ENCODE assay signal across 1 cellular context in the genomic region with DNA sequence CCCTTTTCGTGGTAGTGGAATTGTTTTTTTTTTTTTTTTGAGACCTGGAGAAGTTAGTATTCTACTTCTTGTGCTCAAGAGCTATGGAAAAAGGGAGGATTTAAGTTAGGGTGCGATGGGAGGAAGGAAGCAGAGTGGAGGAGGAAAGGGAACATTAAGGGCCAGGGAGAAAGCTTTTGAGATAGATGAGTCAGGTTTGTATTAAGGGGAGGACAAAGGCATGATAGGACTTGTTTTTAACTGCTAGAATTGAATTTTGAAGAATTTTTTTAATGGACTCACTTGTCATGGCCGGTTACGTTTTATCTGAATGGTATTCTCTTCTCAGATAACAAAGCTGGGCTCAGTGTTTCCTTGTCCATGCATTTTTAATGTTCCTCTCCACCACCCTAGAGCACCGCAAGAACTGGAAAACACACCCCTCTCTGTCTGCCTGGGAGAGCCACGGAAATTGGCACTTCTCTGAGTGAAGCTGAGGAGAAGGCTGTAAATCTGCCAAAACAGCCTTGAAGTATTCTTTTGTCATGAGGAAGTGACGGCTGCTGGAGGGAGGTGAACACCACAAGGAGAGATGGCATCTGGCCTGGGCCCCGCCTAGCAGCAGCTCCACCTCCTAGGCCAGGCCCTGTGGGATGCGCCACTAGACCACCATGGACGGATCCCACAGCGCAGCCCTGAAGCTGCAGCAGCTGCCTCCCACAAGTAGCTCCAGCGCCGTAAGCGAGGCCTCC.
TF ChIP-seq lines count a peak whose summit lies in the region.

No MANE protein-coding gene starts in this region.

TF ChIP-seq in K562, 482 proteins besides CTCF, POLR2A, EP300 and RAD21 (continued from another document):
- TF ChIP-seq ZNF584 (CRISPR knock-in tag; IDR thresholded peaks at IDR 0.05; ENCODE audit: low read depth) (no peak), KDM1A (IDR thresholded peaks at IDR 0.05) (no peak), CBX8 (IDR thresholded peaks at IDR 0.05; ENCODE audit: borderline replicate concordance, extremely low read depth, low read depth, low read length, poor library complexity, severe bottlenecking) (no peak)
TF ChIP-seq in K562: peak in this region for 76.
